25 cellular contexts compared by ENCODE assay signal in the genomic region with DNA sequence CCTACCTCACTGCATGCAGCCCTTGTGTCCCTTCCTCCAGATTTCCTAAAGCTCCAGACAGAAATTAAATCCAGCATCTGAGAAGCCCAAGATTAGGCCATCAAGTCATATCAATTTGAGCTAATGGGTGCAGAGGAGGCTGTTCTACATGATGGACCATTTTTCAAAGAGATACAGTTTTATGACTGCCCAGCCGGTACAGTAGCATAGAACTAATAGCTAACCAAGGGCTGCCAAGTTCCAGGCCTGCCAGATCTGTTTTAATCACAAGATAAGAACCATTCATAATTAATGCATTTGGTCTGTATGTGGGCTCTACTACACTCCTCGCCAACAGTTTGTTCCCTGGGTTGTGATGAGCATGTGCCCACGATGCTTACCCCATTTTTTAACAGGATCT.
"Had no signal": no experiment of that assay in that cellular context is flagged by ENCODE, and none has a peak within 500 bp of the region (broad histone marks: within the 10 kb centered on the region; RNA-seq: fewer than 3 reads in every experiment).

No MANE protein-coding gene starts in this region.

- ATAC-seq: activated CD4-positive, CD25-positive, alpha-beta regulatory T cell treated with anti-CD3 and anti-CD28 coated beads, Interleukin-2, amount 50 U/mL, for 24 hours; activated CD8-positive, alpha-beta T cell treated with anti-CD3 and anti-CD28 coated beads for 36 hours; activated T-cell treated with anti-CD3 and anti-CD28 coated beads, Interleukin-2, amount 50 U/mL, for 72 hours had no signal

- DNase-seq: activated CD4-positive, alpha-beta T cell treated with anti-CD3 and anti-CD28 coated beads for 4 hours; activated CD8-positive, alpha-beta memory T cell treated with anti-CD3 and anti-CD28 coated beads, Interleukin-2, amount 50 U/mL, for 4 hours; activated CD8-positive, alpha-beta T cell treated with anti-CD3 and anti-CD28 coated beads for 36 hours; activated gamma-delta T cell treated with Interleukin-2 at 50 U/mL for 16 hours; activated naive CD4-positive, alpha-beta T cell treated with anti-CD3 and anti-CD28 coated beads, Interleukin-2, amount 10 ng/mL, durations not matched to agents 7 days and 5 days; activated naive CD8-positive, alpha-beta T cell treated with anti-CD3 and anti-CD28 coated beads for 36 hours; activated T-cell treated with anti-CD3 and anti-CD28 coated beads, Interleukin-2, amount 50 U/mL, for 72 hours; anterior cingulate cortex; caudate nucleus; IMR-90; Kasumi-1; KBM-7; NCI-H1048; NCI-H1417 treated with DMSO at 0.1 percent for 48 hours; NCI-H1694; NCI-H2029; NCI-H2107; NCI-H2171 treated with DMSO at 0.1 percent for 48 hours; NCI-H526; NCI-H82; SIG-M5; SW 1271 had no signal

- H3K4me3 ChIP-seq: breast epithelium, SK-N-MC had no signal

- H3K4me1 ChIP-seq: breast epithelium had no signal

- H3K36me3 ChIP-seq: breast epithelium had no signal

- H3K9me3 ChIP-seq: breast epithelium had no signal

- H3K27ac ChIP-seq: breast epithelium, SK-N-MC had no signal
